ENCODE assay signal across 10 cellular contexts in the genomic region with DNA sequence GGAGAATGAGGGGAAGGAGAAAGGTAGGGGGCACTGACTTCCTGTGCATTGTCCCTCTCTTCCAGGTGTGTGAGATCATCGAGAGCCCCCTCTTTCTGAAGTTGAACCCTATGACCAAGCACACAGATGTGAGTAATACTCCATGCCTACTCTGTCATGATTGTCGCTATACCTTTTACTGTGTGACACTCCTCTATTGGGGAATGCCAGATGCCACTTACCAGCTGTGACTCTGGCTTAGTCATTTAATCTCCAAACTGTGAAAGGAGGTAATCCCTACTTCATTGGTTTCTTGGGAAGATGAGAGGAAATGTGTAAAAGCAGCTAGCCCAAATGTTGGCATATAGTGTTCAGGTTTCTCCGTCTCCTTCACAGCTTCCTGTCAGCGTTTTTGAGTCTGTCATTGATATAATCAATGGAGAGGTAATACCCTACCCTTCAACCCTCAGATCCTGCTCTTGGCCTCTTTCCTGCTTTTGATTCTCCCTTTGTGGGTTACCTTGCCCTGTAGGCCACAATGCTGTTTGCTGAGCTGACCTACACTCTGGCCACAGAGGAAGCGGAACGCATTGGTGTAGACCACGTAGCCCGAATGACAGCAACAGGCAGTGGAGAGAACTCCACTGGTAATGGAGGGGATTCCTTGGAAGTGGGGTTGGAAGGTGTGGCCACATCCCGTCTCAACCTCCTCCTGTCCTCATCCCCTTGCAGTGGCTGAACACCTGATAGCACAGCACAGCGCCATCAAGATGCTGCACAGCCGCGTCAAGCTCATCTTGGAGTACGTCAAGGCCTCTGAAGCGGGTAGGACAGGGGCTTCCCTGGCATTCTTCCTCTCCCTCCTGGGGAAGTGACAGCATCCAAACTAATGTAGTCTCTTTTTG. TPM values are rescaled to one million over a fixed set of nuclear protein-coding genes. Genes with fewer than 3 reads are reported as not detected.
A peak's percentile ranks its signal among the peaks of the same experiment; 100 is the strongest.
DNase-seq lines count a peak whose midpoint lies in the region; ATAC-seq, FAIRE-seq and TF ChIP-seq lines count a peak whose summit lies in the region.
"Had no signal": no experiment of that assay in that cellular context is flagged by ENCODE, and none has a peak within 500 bp of the region (broad histone marks: within the 10 kb centered on the region; RNA-seq: fewer than 3 reads in every experiment).

No MANE protein-coding gene starts in this region.

- DNase-seq in DND-41 = peak; percentile 27
- DNase-seq in M059J (ENCODE audit: low read depth) = peak; percentile 37
- no peak for DNase-seq in activated naive CD8-positive, alpha-beta T cell treated with anti-CD3 and anti-CD28 coated beads for 36 hours
- DNase-seq in pancreas = no peak
- DNase-seq: activated gamma-delta T cell; SHP77 treated with DMSO at 0.1 percent for 48 hours; stimulated activated CD4-positive, alpha-beta T cell treated with anti-CD3 and anti-CD28 coated beads, Interleukin-12 subunit alpha, Interleukin-12 subunit beta, amount 100 ng/mL, for 4 hours had no signal

- H3K36me3 ChIP-seq in DND-41 (ENCODE audit: insufficient read depth, low read length) (peaks cover 56% of the 10 kb centered on the region), pancreas (peaks cover 0 to 42% (median 13%) of the 10 kb centered on the region in 3 donors)

- H3K4me3 Mint-ChIP-seq in activated naive CD8-positive, alpha-beta T cell treated with anti-CD3 and anti-CD28 coated beads for 36 hours = peak overlapping the region; percentile 97
- H3K4me3 Mint-ChIP-seq in nephron = peak overlapping the region; percentile 60 to 97 (median 96)

- 89 to 91% methylated on average over 14 of the region's 14 CpGs for WGBS in pancreas, 2 donors

- no peak overlapping the region; the same call in 1 of the 2 replicates for H3K27ac ChIP-seq in DND-41 (ENCODE audit: low read length)
- no peak overlapping the region for H3K27ac ChIP-seq in pancreas

- no peaks in the 10 kb centered on the region for H3K9me3 ChIP-seq in DND-41 (ENCODE audit: insufficient read depth, low read length, severe bottlenecking)
- no peaks in the 10 kb centered on the region for H3K9me3 ChIP-seq in pancreas

- no peaks in the 10 kb centered on the region for H3K27me3 Mint-ChIP-seq in activated naive CD8-positive, alpha-beta T cell treated with anti-CD3 and anti-CD28 coated beads for 36 hours
- H3K27me3 Mint-ChIP-seq in nephron (ENCODE audit: low read depth) = no peaks in the 10 kb centered on the region

- H3K9me3 Mint-ChIP-seq in activated naive CD8-positive, alpha-beta T cell treated with anti-CD3 and anti-CD28 coated beads for 36 hours = no peaks in the 10 kb centered on the region
- H3K9me3 Mint-ChIP-seq in nephron = no peaks in the 10 kb centered on the region

- H3K4me1 ChIP-seq in DND-41 (ENCODE audit: insufficient read depth, low read length) (peaks cover 42% of the 10 kb centered on the region), pancreas (peaks cover 0 to 7% (median 7%) of the 10 kb centered on the region in 3 donors)

- peak overlapping the region; percentile 97 for H3K27ac Mint-ChIP-seq in activated naive CD8-positive, alpha-beta T cell treated with anti-CD3 and anti-CD28 coated beads for 36 hours
- peak overlapping the region; percentile 15 to 75 (median 62) for H3K27ac Mint-ChIP-seq in nephron

- no peak for TF ChIP-seq CTCF in DND-41 (IDR thresholded peaks at IDR 0.05; ENCODE audit: borderline replicate concordance, extremely low read depth, low read length, poor library complexity, severe bottlenecking)
- no peak for TF ChIP-seq CTCF in nephron (IDR thresholded peaks at IDR 0.05; ENCODE audit: unreplicated experiment in 3 of 3)
- no peak for TF ChIP-seq CTCF in pancreas (IDR thresholded peaks at IDR 0.05)

- peak overlapping the region; percentile 88 for H3K4me2 ChIP-seq in DND-41 (ENCODE audit: insufficient read depth, low read length)

- H3K36me3 Mint-ChIP-seq in activated naive CD8-positive, alpha-beta T cell treated with anti-CD3 and anti-CD28 coated beads for 36 hours = peaks cover 48% of the 10 kb centered on the region
- peaks cover 48% of the 10 kb centered on the region for H3K36me3 Mint-ChIP-seq in nephron (ENCODE audit: low read depth)

- peaks cover 46% of the 10 kb centered on the region for H3K79me2 ChIP-seq in DND-41 (ENCODE audit: insufficient read depth, low read length)

- peaks cover 43% of the 10 kb centered on the region for H3K4me1 Mint-ChIP-seq in activated naive CD8-positive, alpha-beta T cell treated with anti-CD3 and anti-CD28 coated beads for 36 hours
- H3K4me1 Mint-ChIP-seq in nephron = peaks cover 18% of the 10 kb centered on the region

- H3K4me3 ChIP-seq in DND-41 (ENCODE audit: low read depth in 1 of 2, low read length in 2 of 2) (no peak overlapping the region), pancreas (no peak overlapping the region)

- ATAC-seq in DND-41 (ENCODE audit: insufficient read depth, low read depth) (peak; percentile 13), HG03196 (IDR thresholded peaks at IDR 0.05; ENCODE audit: unreplicated experiment) (no peak), GM18858 (IDR thresholded peaks at IDR 0.05; ENCODE audit: unreplicated experiment) (no peak), pancreas (no peak)

- no peak for FAIRE-seq in pancreas (lab: Jason Lieb, UNC)

- intact Hi-C loops in pancreas (cut with DNase I) = no loop called here

- 0 out of 2 replicates have a peak overlapping the region, but pooled peaks have one; percentile 1 for H3K9ac ChIP-seq in DND-41 (ENCODE audit: low read depth, low read length)

- peaks cover 44% of the 10 kb centered on the region for H4K20me1 ChIP-seq in DND-41 (ENCODE audit: insufficient read depth, low read length)

- H2AFZ ChIP-seq in DND-41 (ENCODE audit: low read depth, low read length) = no peak overlapping the region

- H3K27me3 ChIP-seq in DND-41 (ENCODE audit: insufficient read depth, low read length, poor library complexity) (no peaks in the 10 kb centered on the region), pancreas (no peaks in the 10 kb centered on the region)

RNA-seq across cellular contexts. Expression of a gene that starts 2.0 kb away (rescaled TPM):
- total RNA-seq in M059J (2014; rRNA removed; shearing (Covaris generic)) = 98.4 and 109 TPM in 2 replicates
- 10 to 100 TPM; 96.3 to 97.2 TPM for total RNA-seq in activated naive CD8-positive, alpha-beta T cell treated with anti-CD3 and anti-CD28 coated beads for 36 hours
- 10 to 100 TPM; 34.6 to 44.0 (median 38.3) TPM for total RNA-seq in pancreas
- 10 to 100 TPM; 46.0 to 82.0 TPM for polyA plus RNA-seq in pancreas

RNA-seq across cellular contexts. Expression of a gene that starts 9.2 kb away (rescaled TPM):
- 23.6 and 25.4 TPM in 2 replicates for total RNA-seq in M059J (2014; rRNA removed; shearing (Covaris generic))
- total RNA-seq in activated naive CD8-positive, alpha-beta T cell treated with anti-CD3 and anti-CD28 coated beads for 36 hours = 10 to 100 TPM; 21.1 to 22.3 TPM
- total RNA-seq in pancreas = 10 to 100 TPM in 5 of 6 donors, 1 to 10 TPM in 1; 9.6 to 21.2 (median 13.2) TPM
- polyA plus RNA-seq in pancreas = 10 to 100 TPM; 15.8 to 21.1 TPM

RNA-seq across cellular contexts. Expression of a gene that starts 10.4 kb away (rescaled TPM):
- 146 and 183 TPM in 2 replicates for total RNA-seq in M059J (2014; rRNA removed; shearing (Covaris generic))
- 100 to 1,000 TPM; 476 to 482 TPM for total RNA-seq in activated naive CD8-positive, alpha-beta T cell treated with anti-CD3 and anti-CD28 coated beads for 36 hours
- 10 to 100 TPM; 21.7 to 38.4 (median 24.1) TPM for total RNA-seq in pancreas
- 10 to 100 TPM; 63.1 to 77.0 TPM for polyA plus RNA-seq in pancreas

RNA-seq across cellular contexts. Expression of a gene that starts 10.7 kb away (rescaled TPM):
- total RNA-seq in M059J (2014; rRNA removed; shearing (Covaris generic)) = 21.7 and 23.3 TPM in 2 replicates
- 10 to 100 TPM; 13.0 to 13.1 TPM for total RNA-seq in activated naive CD8-positive, alpha-beta T cell treated with anti-CD3 and anti-CD28 coated beads for 36 hours
- 10 to 100 TPM in 5 of 6 donors, 1 to 10 TPM in 1; 8.6 to 14.6 (median 10.9) TPM for total RNA-seq in pancreas
- 10 to 100 TPM; 23.5 to 25.4 TPM for polyA plus RNA-seq in pancreas

RNA-seq across cellular contexts. Expression of a gene that starts 28.4 kb away (rescaled TPM):
- 60.7 and 93.2 TPM in 2 replicates for total RNA-seq in M059J (2014; rRNA removed; shearing (Covaris generic))
- total RNA-seq in activated naive CD8-positive, alpha-beta T cell treated with anti-CD3 and anti-CD28 coated beads for 36 hours = 10 to 100 TPM; 59.7 to 61.1 TPM
- total RNA-seq in pancreas = 10 to 100 TPM; 11.7 to 27.2 (median 13.9) TPM
- 10 to 100 TPM; 31.3 to 39.6 TPM for polyA plus RNA-seq in pancreas

Comparison
In these comparisons a context has a peak if more than half of its experiments do, and no peak if none do; other contexts are left out.
1. DNase-seq: peak in DND-41 (single experiment) and M059J (single experiment); none in activated naive CD8-positive, alpha-beta T cell treated with anti-CD3 and anti-CD28 coated beads for 36 hours (single experiment) and pancreas (0 of 6).